Comparison of ENCODE assay signal across 8 cellular contexts in the genomic region with DNA sequence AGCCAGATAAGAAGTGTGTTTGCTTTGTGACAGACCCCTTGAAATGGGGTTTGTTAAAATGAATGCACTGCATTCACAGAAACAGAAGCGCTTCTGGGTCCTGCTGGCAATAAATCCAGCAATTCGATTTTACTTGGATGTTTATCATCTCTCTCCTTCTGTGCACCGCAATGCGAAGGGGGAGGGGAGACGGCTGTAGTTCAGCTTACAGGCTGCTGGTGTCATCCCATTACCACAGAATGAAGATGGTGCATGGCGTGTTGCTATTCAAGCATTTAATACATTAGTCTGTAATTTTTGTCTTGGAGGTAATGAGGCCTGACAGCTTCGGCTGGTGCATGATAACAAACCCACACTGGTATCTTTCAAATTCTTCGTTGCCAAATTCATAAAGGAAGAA.
A peak's percentile ranks its signal among the peaks of the same experiment; 100 is the strongest.
DNase-seq lines count a peak whose midpoint lies in the region; ATAC-seq and TF ChIP-seq lines count a peak whose summit lies in the region.

No MANE protein-coding gene starts in this region.

- H3K36me3 ChIP-seq in endodermal cell (ENCODE audit: control insufficient read depth, insufficient read depth, low read length): no peaks in the 10 kb centered on the region

- ATAC-seq in GM19351 (IDR thresholded peaks at IDR 0.05; ENCODE audit: unreplicated experiment): no peak
- ATAC-seq in HG03342 (IDR thresholded peaks at IDR 0.05; ENCODE audit: unreplicated experiment): no peak
- no peak for ATAC-seq in HG03469 (IDR thresholded peaks at IDR 0.05; ENCODE audit: unreplicated experiment)

- H3K4me3 Mint-ChIP-seq in endodermal cell (no peak overlapping the region), neural crest cell (no peak overlapping the region)

- H3K27ac Mint-ChIP-seq in endodermal cell (no peak overlapping the region), neural crest cell (ENCODE audit: unreplicated experiment) (no peak overlapping the region)

- no peaks in the 10 kb centered on the region for H3K4me1 Mint-ChIP-seq in endodermal cell
- peaks cover 26% of the 10 kb centered on the region for H3K4me1 Mint-ChIP-seq in neural crest cell

- DNase-seq in GDM1 (lab: John Stamatoyannopoulos, UW) (peak; percentile 37), NCI-H748 (lab: John Stamatoyannopoulos, UW; ENCODE audit: unreplicated experiment) (peak; percentile 91), endodermal cell (peak; percentile 79), neural crest cell (ENCODE audit: low read depth, low spot score) (peak; percentile 35), DMS79 (lab: John Stamatoyannopoulos, UW) (no peak)

- 56 to 74% methylated on average over 8 of the region's 8 CpGs for WGBS in endodermal cell (ENCODE audit: insufficient coverage in 1 of 2, insufficient read length in 1 of 2), 2 experiments

- TF ChIP-seq CTCF in endodermal cell (conservative IDR thresholded peaks at IDR 0.05) (peak; percentile 85), neural crest cell (conservative IDR thresholded peaks at IDR 0.05) (peak; percentile 61)

- no peak overlapping the region for H3K27ac ChIP-seq in endodermal cell (ENCODE audit: low read depth, low read length)

- H3K9me3 Mint-ChIP-seq in endodermal cell: peaks cover 14% of the 10 kb centered on the region
- peaks cover 9% of the 10 kb centered on the region for H3K9me3 Mint-ChIP-seq in neural crest cell

- no peaks in the 10 kb centered on the region for H3K4me1 ChIP-seq in endodermal cell (ENCODE audit: control insufficient read depth, insufficient read depth, low read length)

- H3K36me3 Mint-ChIP-seq in endodermal cell (ENCODE audit: low read depth) (no peaks in the 10 kb centered on the region), neural crest cell (ENCODE audit: low read depth) (peaks cover 9% of the 10 kb centered on the region)

- no peaks in the 10 kb centered on the region for H3K27me3 ChIP-seq in endodermal cell (ENCODE audit: control insufficient read depth, insufficient read depth, low read length, poor library complexity, severe bottlenecking)

- H3K4me3 ChIP-seq in endodermal cell (ENCODE audit: low read length): no peak overlapping the region

- H3K9me3 ChIP-seq in endodermal cell (ENCODE audit: control insufficient read depth, low read length): peaks cover 2% of the 10 kb centered on the region

- H3K9ac ChIP-seq in endodermal cell (ENCODE audit: extremely low read depth, low read length, poor library complexity, severe bottlenecking): no peak overlapping the region

- H3K27me3 Mint-ChIP-seq in endodermal cell (ENCODE audit: insufficient read depth) (no peaks in the 10 kb centered on the region), neural crest cell (ENCODE audit: low read depth) (no peaks in the 10 kb centered on the region)
